Comparison of ENCODE assay signal across 8 cellular contexts in the genomic region with DNA sequence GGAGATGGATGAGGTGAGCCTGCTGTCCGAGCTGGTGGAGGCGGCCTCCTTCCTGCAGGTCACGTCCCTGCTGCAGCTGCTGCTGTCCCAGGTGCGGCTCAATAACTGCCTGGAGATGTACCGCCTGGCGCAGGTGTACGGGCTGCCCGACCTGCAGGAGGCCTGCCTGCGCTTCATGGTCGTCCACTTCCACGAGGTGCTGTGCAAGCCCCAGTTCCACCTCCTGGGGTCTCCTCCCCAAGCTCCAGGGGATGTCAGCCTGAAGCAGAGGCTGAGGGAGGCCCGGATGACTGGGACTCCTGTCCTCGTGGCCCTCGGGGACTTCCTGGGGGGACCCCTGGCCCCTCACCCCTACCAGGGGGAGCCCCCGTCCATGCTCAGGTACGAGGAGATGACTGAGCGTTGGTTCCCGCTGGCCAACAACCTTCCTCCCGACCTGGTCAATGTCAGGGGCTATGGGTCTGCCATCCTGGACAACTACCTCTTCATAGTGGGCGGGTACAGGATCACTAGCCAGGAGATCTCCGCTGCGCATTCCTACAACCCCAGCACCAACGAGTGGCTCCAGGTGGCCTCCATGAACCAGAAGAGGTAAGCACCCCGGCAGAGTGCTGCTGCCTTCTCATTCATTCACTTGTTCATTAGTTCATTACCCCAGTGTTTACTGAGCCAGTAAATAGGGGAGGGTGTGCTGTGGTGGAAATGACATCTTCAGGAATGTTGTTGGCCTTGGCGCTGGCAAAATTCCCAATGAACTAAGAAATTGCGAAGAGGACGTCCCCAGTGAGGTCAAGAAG. TPM values are rescaled to one million over a fixed set of nuclear protein-coding genes. Genes with fewer than 3 reads are reported as not detected.
A peak's percentile ranks its signal among the peaks of the same experiment; 100 is the strongest.
DNase-seq lines count a peak whose midpoint lies in the region; ATAC-seq and TF ChIP-seq lines count a peak whose summit lies in the region.

No MANE protein-coding gene starts in this region.

- ATAC-seq in GM18519 (IDR thresholded peaks at IDR 0.05; ENCODE audit: low FRiP score, unreplicated experiment) (peak; percentile 19), HG03025 (IDR thresholded peaks at IDR 0.05; ENCODE audit: low FRiP score, unreplicated experiment) (peak; percentile 29), left cardiac atrium (peak in 1 of 2 donors; percentile 21)

- intact Hi-C loops in activated naive CD4-positive, alpha-beta T cell treated with anti-CD3 and anti-CD28 coated beads for 36 hours (cut with micrococcal nuclease): loop anchor here (1.0 to 2.0 kb wide), 5 partner anchors 21 to 160 kb away; a partner anchor contains a TSS
- intact Hi-C loops in left cardiac atrium (cut with DNase I): no loop called here

- H3K9ac ChIP-seq in rectal smooth muscle tissue (ENCODE audit: low read length): peak overlapping the region; percentile 64

- peak overlapping the region; percentile 95 for H3K27ac ChIP-seq in rectal smooth muscle tissue (ENCODE audit: low read depth, low read length)

- H3K4me3 Mint-ChIP-seq in activated naive CD4-positive, alpha-beta T cell treated with anti-CD3 and anti-CD28 coated beads for 36 hours: peak overlapping the region; percentile 82

- H3K27me3 ChIP-seq in rectal smooth muscle tissue (ENCODE audit: control insufficient read depth, insufficient read depth, low read length): no peaks in the 10 kb centered on the region

- H3K4me1 ChIP-seq in rectal smooth muscle tissue (ENCODE audit: control insufficient read depth, insufficient read depth, low read length): peaks cover 7% of the 10 kb centered on the region

- peaks cover 21% of the 10 kb centered on the region for H3K36me3 Mint-ChIP-seq in activated naive CD4-positive, alpha-beta T cell treated with anti-CD3 and anti-CD28 coated beads for 36 hours (ENCODE audit: low read depth)

- peaks cover 32% of the 10 kb centered on the region for H3K4me1 Mint-ChIP-seq in activated naive CD4-positive, alpha-beta T cell treated with anti-CD3 and anti-CD28 coated beads for 36 hours (ENCODE audit: low read depth)

- no peaks in the 10 kb centered on the region for H3K27me3 Mint-ChIP-seq in activated naive CD4-positive, alpha-beta T cell treated with anti-CD3 and anti-CD28 coated beads for 36 hours (ENCODE audit: low read depth)

- CTCF ChIA-PET in AG04449 (lab: Yijun Ruan, JAX): interaction anchor here (1.2 to 2.7 kb wide), 4 partner anchors 41 to 392 kb away, joined by 3 to 9 read pairs (median 6); no protein-coding TSS in a partner anchor
- CTCF ChIA-PET in activated naive CD4-positive, alpha-beta T cell treated with anti-CD3 and anti-CD28 coated beads for 36 hours (lab: Charles Lee): interaction anchor here (0.7 to 2.3 kb wide), 6 partner anchors 10 to 49 kb away, joined by 3 to 13 read pairs (median 4); no protein-coding TSS in a partner anchor

- H3K9me3 Mint-ChIP-seq in activated naive CD4-positive, alpha-beta T cell treated with anti-CD3 and anti-CD28 coated beads for 36 hours: no peaks in the 10 kb centered on the region

- peak overlapping the region; percentile 80 for H3K27ac Mint-ChIP-seq in activated naive CD4-positive, alpha-beta T cell treated with anti-CD3 and anti-CD28 coated beads for 36 hours

- H3K4me3 ChIP-seq in AG04449 (ENCODE audit: low read depth, low read length) (peak overlapping the region; percentile 86), rectal smooth muscle tissue (ENCODE audit: low read length) (peak overlapping the region; percentile 74)

- POLR2A ChIA-PET in AG04449 (lab: Yijun Ruan, JAX): no interaction called here

- no peak for TF ChIP-seq CTCF in AG04449 (IDR thresholded peaks at IDR 0.05; ENCODE audit: insufficient read depth, low read length, missing control alignments)

- no peaks in the 10 kb centered on the region for H3K36me3 ChIP-seq in rectal smooth muscle tissue (ENCODE audit: control insufficient read depth, insufficient read depth, low read length)

- DNase-seq in AG04449 (ENCODE audit: low read depth, low spot score) (no peak), NCI-H345 (lab: John Stamatoyannopoulos, UW) (peak; percentile 51), left cardiac atrium (peak; percentile 41), HPDE6-E6E7 (ENCODE audit: extremely low spot score) (no peak)
- peak; percentile 57 for DNase-seq in activated naive CD4-positive, alpha-beta T cell treated with anti-CD3 and anti-CD28 coated beads for 36 hours

RNA-seq across cellular contexts. Expression of a gene that starts 0.8 kb away (rescaled TPM):
- not detected for total RNA-seq in activated naive CD4-positive, alpha-beta T cell treated with anti-CD3 and anti-CD28 coated beads for 36 hours
- total RNA-seq in left cardiac atrium: not detected

RNA-seq across cellular contexts. Expression of a gene that starts 0.8 kb away (rescaled TPM):
- total RNA-seq in activated naive CD4-positive, alpha-beta T cell treated with anti-CD3 and anti-CD28 coated beads for 36 hours: 1 to 10 TPM; 9.4 to 9.8 TPM
- 10 to 100 TPM in 1 of 2 donors, 1 to 10 TPM in 1; 7.0 to 12.7 TPM for total RNA-seq in left cardiac atrium

Comparison
In these comparisons a context has a peak if more than half of its experiments do, and no peak if none do; other contexts are left out.
1. DNase-seq: peak in NCI-H345 (single experiment), activated naive CD4-positive, alpha-beta T cell treated with anti-CD3 and anti-CD28 coated beads for 36 hours (single experiment) and left cardiac atrium (single experiment); none in AG04449 (single experiment) and HPDE6-E6E7 (single experiment).